17 cellular contexts compared by ENCODE assay signal in genomic region chr1:59497616-59498015, GRCh38.
"Had no signal": no experiment of that assay in that cellular context is flagged by ENCODE, and none has a peak within 500 bp of the region (broad histone marks: within the 10 kb centered on the region; RNA-seq: fewer than 3 reads in every experiment).

No MANE protein-coding gene starts in this region.

- DNase-seq: head of caudate nucleus; left colon; left ventricle myocardium superior; mesenchymal stem cell; naive thymus-derived CD4-positive, alpha-beta T cell; posterior cingulate gyrus; right cardiac atrium; stimulated activated CD4-positive, alpha-beta T cell treated with anti-CD3 and anti-CD28 coated beads, Interleukin-4, amount 100 ng/mL, for 24 hours; tibial artery; upper lobe of left lung had no signal

- H3K27me3 Mint-ChIP-seq: naive thymus-derived CD4-positive, alpha-beta T cell; stimulated activated memory B cell treated with anti-CD40 and anti-IgM and Interleukin-4, amounts not matched to agents 10 μg/mL and 1 μg/mL and 100 μg/mL, for 72 hours; stimulated activated naive CD8-positive, alpha-beta T cell treated with anti-CD3 and anti-CD28 coated beads, Interleukin-15, Interleukin-2, amounts not matched to agents 100 ng/mL and 50 ng/mL, for 24 hours had no signal

- H3K36me3 ChIP-seq: tibial artery, upper lobe of left lung, vagina had no signal

- H3K27me3 ChIP-seq: foreskin keratinocyte, hepatocyte, tibial artery, upper lobe of left lung, vagina had no signal

- H2AFZ ChIP-seq: hepatocyte had no signal

- H3K9me3 ChIP-seq: upper lobe of left lung, vagina had no signal

- H3K27ac Mint-ChIP-seq: naive thymus-derived CD4-positive, alpha-beta T cell; stimulated activated memory B cell treated with anti-CD40 and anti-IgM and Interleukin-4, amounts not matched to agents 10 μg/mL and 1 μg/mL and 100 μg/mL, for 72 hours; stimulated activated naive CD8-positive, alpha-beta T cell treated with anti-CD3 and anti-CD28 coated beads, Interleukin-15, Interleukin-2, amounts not matched to agents 100 ng/mL and 50 ng/mL, for 24 hours had no signal

- H3K4me2 ChIP-seq: hepatocyte had no signal

- H3K4me3 Mint-ChIP-seq: naive thymus-derived CD4-positive, alpha-beta T cell; stimulated activated memory B cell treated with anti-CD40 and anti-IgM and Interleukin-4, amounts not matched to agents 10 μg/mL and 1 μg/mL and 100 μg/mL, for 72 hours; stimulated activated naive CD8-positive, alpha-beta T cell treated with anti-CD3 and anti-CD28 coated beads, Interleukin-15, Interleukin-2, amounts not matched to agents 100 ng/mL and 50 ng/mL, for 24 hours had no signal

- H3K79me2 ChIP-seq: hepatocyte had no signal

- H3K4me3 ChIP-seq: coronary artery, hepatocyte, lung, tibial artery, upper lobe of left lung, vagina had no signal

- H3K27ac ChIP-seq: coronary artery, foreskin keratinocyte, tibial artery, upper lobe of left lung, vagina had no signal
